In the genomic region with DNA sequence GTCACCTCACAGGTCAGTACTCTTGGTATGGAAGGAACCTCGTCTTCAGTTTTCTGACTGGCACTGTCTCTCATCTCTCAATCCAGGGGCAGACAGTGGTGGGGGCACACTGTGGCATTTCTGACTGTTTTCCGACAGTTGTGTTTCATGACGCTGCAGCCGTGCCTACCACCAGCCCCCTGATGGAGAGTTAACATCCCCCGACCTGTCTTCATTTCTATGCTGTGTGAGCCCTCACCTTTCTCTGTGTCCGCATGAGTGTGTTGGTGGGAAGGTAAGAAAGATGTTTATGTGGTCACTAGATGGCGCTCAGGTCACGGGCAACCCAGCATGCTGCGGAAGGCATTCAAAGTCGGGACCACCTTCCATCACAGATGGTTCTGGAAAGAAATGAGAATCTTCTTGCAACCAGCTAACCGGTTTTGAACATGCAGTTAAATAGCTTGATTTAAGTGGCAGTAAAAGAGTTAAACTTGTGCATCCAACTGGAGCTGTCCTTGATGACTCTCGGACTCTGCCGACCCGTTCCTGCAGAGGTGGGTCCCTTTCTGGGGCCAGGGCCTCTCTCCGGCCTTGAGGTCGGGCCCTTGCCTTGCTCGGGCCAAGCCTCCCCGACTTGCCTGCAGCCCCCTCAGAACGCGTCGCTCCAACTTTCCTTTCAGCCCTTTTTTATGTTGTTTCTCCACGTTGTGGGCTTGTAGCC, we compare ENCODE assay signal across 8 cellular contexts.
DNase-seq lines count a peak whose midpoint lies in the region; ATAC-seq and TF ChIP-seq lines count a peak whose summit lies in the region.

No MANE protein-coding gene starts in this region.

- TF ChIP-seq CTCF in HFFc6 (IDR thresholded peaks at IDR 0.05) = peak; percentile 86

- H3K4me3 ChIP-seq in effector memory CD4-positive, alpha-beta T cell (ENCODE audit: insufficient read depth, low read depth, low read length, poor library complexity, severe bottlenecking) = peak overlapping the region; percentile 25

- H3K27ac ChIP-seq in effector memory CD4-positive, alpha-beta T cell (ENCODE audit: insufficient read depth, low read length, poor library complexity, severe bottlenecking) = no peak overlapping the region

- DNase-seq in DMS79 (lab: John Stamatoyannopoulos, UW) (peak; percentile 63), HFFc6 (peak; percentile 34), NCI-H345 (lab: John Stamatoyannopoulos, UW) (peak; percentile 80), memory B cell (ENCODE audit: low spot score in 2 of 2) (peak in 1 of 2 donors; percentile 12)
- DNase-seq in activated CD4-positive, alpha-beta T cell treated with anti-CD3 and anti-CD28 coated beads, Interleukin-2, amount 50 U/mL, for 48 hours = peak; percentile 37 to 45
- peak in 1 of 3 donors; percentile 3 for DNase-seq in effector memory CD4-positive, alpha-beta T cell

- no peaks in the 10 kb centered on the region for H3K36me3 Mint-ChIP-seq in HFFc6 (ENCODE audit: low read depth)
- no peaks in the 10 kb centered on the region for H3K36me3 Mint-ChIP-seq in memory B cell
- no peaks in the 10 kb centered on the region for H3K36me3 Mint-ChIP-seq in stimulated activated memory B cell treated with anti-CD40 and anti-IgM and Interleukin-4, amounts not matched to agents 10 μg/mL and 1 μg/mL and 100 μg/mL, for 72 hours

- peaks cover 7% of the 10 kb centered on the region; the same call in 1 of the 2 replicates for H3K4me1 Mint-ChIP-seq in HFFc6 (ENCODE audit: low read depth)
- peaks cover 4% of the 10 kb centered on the region for H3K4me1 Mint-ChIP-seq in memory B cell
- H3K4me1 Mint-ChIP-seq in stimulated activated memory B cell treated with anti-CD40 and anti-IgM and Interleukin-4, amounts not matched to agents 10 μg/mL and 1 μg/mL and 100 μg/mL, for 72 hours = peaks cover 7% of the 10 kb centered on the region

- H3K4me3 Mint-ChIP-seq in HFFc6 (no peak overlapping the region), memory B cell (peak overlapping the region; percentile 37)
- H3K4me3 Mint-ChIP-seq in stimulated activated memory B cell treated with anti-CD40 and anti-IgM and Interleukin-4, amounts not matched to agents 10 μg/mL and 1 μg/mL and 100 μg/mL, for 72 hours = peak overlapping the region; percentile 38

- H3K9me3 Mint-ChIP-seq in HFFc6 (peaks cover 4% of the 10 kb centered on the region; the same call in 1 of the 2 replicates), memory B cell (no peaks in the 10 kb centered on the region)
- H3K9me3 Mint-ChIP-seq in stimulated activated memory B cell treated with anti-CD40 and anti-IgM and Interleukin-4, amounts not matched to agents 10 μg/mL and 1 μg/mL and 100 μg/mL, for 72 hours = no peaks in the 10 kb centered on the region

- H3K27ac Mint-ChIP-seq in HFFc6 = no peak overlapping the region
- H3K27ac Mint-ChIP-seq in memory B cell = no peak overlapping the region
- H3K27ac Mint-ChIP-seq in stimulated activated memory B cell treated with anti-CD40 and anti-IgM and Interleukin-4, amounts not matched to agents 10 μg/mL and 1 μg/mL and 100 μg/mL, for 72 hours = no peak overlapping the region

- H3K36me3 ChIP-seq in effector memory CD4-positive, alpha-beta T cell (ENCODE audit: control insufficient read depth, insufficient read depth, low read length) = no peaks in the 10 kb centered on the region

- H3K27me3 ChIP-seq in effector memory CD4-positive, alpha-beta T cell (replicated peaks; ENCODE audit: control insufficient read depth, insufficient read depth, low read length, poor library complexity, severe bottlenecking) = no peaks in the 10 kb centered on the region

- no peak for ATAC-seq in memory B cell (ENCODE audit: low read depth)
- ATAC-seq in stimulated activated memory B cell treated with anti-CD40 and anti-IgM and Interleukin-4, amounts not matched to agents 10 μg/mL and 1 μg/mL and 100 μg/mL, for 72 hours = peak; percentile 68
- ATAC-seq in GM19023 (IDR thresholded peaks at IDR 0.05; ENCODE audit: unreplicated experiment) = no peak

- H3K27me3 Mint-ChIP-seq in HFFc6 (ENCODE audit: insufficient read depth) (peaks cover 52% of the 10 kb centered on the region), memory B cell (peaks cover 20% of the 10 kb centered on the region)
- peaks cover 45% of the 10 kb centered on the region for H3K27me3 Mint-ChIP-seq in stimulated activated memory B cell treated with anti-CD40 and anti-IgM and Interleukin-4, amounts not matched to agents 10 μg/mL and 1 μg/mL and 100 μg/mL, for 72 hours

- no peaks in the 10 kb centered on the region for H3K4me1 ChIP-seq in effector memory CD4-positive, alpha-beta T cell (ENCODE audit: control insufficient read depth, insufficient read depth, low read length, poor library complexity, severe bottlenecking)

- no peaks in the 10 kb centered on the region for H3K9me3 ChIP-seq in effector memory CD4-positive, alpha-beta T cell (ENCODE audit: control insufficient read depth, low read length)
